Comparison of ENCODE assay signal across 2 cellular contexts in the genomic region with DNA sequence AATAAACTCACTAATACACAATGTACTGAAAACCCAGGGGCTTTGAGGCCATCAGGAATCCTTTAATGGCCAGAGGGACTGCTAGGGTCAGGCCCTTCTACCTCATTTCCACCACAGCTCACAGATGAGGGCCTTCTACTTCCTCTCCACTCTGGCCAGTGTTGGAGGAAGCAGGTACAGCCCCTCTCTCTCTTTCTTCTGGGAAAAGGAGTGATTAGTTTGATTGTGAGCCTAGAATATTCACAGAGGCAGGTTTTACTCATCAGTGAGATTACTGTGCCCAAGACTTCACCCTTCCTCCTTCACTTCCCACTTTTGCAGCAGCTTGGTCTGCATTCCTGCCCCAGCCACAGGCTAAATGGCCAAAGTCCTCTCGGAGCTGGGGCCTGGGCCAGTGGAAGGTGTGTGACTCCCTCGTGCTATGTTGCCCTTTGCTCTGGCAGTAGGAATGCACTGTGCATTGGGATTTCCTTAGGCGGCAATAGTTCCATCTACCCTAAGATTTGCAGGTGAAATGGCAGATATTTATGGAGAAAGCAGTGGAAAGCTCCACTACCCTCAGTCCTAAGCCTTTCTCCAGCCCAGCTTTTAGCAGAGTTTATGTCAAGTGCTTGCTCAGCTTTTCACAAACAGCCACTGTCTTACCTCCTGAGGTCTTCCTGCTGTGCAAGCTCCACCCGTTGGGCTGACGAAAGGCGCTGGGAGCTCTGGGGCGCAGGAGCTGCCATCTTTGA.
TF ChIP-seq lines count a peak whose summit lies in the region.

No MANE protein-coding gene starts in this region.

TF ChIP-seq in GM23338, 12 proteins besides CTCF, POLR2A, EP300 and RAD21 (continued from another document):
- TF ChIP-seq ZNF462 (CRISPR knock-in tag; IDR thresholded peaks at IDR 0.05), result no peak
- no peak for TF ChIP-seq ZNF114 (CRISPR knock-in tag; IDR thresholded peaks at IDR 0.05)
- no peak for TF ChIP-seq JUNB (IDR thresholded peaks at IDR 0.05; ENCODE audit: unreplicated experiment)
- TF ChIP-seq STAT1 (IDR thresholded peaks at IDR 0.05; ENCODE audit: unreplicated experiment), result no peak
- no peak for TF ChIP-seq REST (IDR thresholded peaks at IDR 0.05; ENCODE audit: unreplicated experiment)
- no peak for TF ChIP-seq EZH2phosphoT487 (IDR thresholded peaks at IDR 0.05; ENCODE audit: unreplicated experiment)
- no peak for TF ChIP-seq EZH2 (IDR thresholded peaks at IDR 0.05; ENCODE audit: low read depth, unreplicated experiment)

TF ChIP-seq in HepG2, 621 proteins besides CTCF, POLR2A, EP300 and RAD21 (continued from another document and continues in another):
- TF ChIP-seq, protein P1, sequence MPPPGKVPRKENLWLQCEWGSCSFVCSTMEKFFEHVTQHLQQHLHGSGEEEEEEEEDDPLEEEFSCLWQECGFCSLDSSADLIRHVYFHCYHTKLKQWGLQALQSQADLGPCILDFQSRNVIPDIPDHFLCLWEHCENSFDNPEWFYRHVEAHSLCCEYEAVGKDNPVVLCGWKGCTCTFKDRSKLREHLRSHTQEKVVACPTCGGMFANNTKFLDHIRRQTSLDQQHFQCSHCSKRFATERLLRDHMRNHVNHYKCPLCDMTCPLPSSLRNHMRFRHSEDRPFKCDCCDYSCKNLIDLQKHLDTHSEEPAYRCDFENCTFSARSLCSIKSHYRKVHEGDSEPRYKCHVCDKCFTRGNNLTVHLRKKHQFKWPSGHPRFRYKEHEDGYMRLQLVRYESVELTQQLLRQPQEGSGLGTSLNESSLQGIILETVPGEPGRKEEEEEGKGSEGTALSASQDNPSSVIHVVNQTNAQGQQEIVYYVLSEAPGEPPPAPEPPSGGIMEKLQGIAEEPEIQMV (CRISPR knock-in tag; IDR thresholded peaks at IDR 0.05; ENCODE audit: low read depth), result peak; percentile 76
- no peak for TF ChIP-seq PTBP1 (IDR thresholded peaks at IDR 0.05; ENCODE audit: low read depth, low read length, poor library complexity, severe bottlenecking)
- TF ChIP-seq KDM3A (CRISPR knock-in tag; IDR thresholded peaks at IDR 0.05; ENCODE audit: low read depth), result peak; percentile 79
- TF ChIP-seq KLF6 (CRISPR knock-in tag; IDR thresholded peaks at IDR 0.05), result peak; percentile 71; the same call in 1 of the 2 replicates
- peak; percentile 54 for TF ChIP-seq PITX1 (CRISPR knock-in tag; IDR thresholded peaks at IDR 0.05)
- peak; percentile 93; the same call in 1 of the 2 replicates for TF ChIP-seq ZFP36L1 (CRISPR knock-in tag; IDR thresholded peaks at IDR 0.05)
- TF ChIP-seq ZNF224 (CRISPR knock-in tag; IDR thresholded peaks at IDR 0.05), result peak; percentile 89
- TF ChIP-seq DPF2 (CRISPR knock-in tag; IDR thresholded peaks at IDR 0.05; ENCODE audit: borderline replicate concordance, low read depth), result peak; percentile 95
- TF ChIP-seq ZNF33B (CRISPR knock-in tag; IDR thresholded peaks at IDR 0.05), result no peak
- TF ChIP-seq ZNF543 (CRISPR knock-in tag; IDR thresholded peaks at IDR 0.05), result peak; percentile 72; the same call in 1 of the 2 replicates
- TF ChIP-seq ZNF354B (CRISPR knock-in tag; IDR thresholded peaks at IDR 0.05), result no peak
- TF ChIP-seq, protein P2, sequence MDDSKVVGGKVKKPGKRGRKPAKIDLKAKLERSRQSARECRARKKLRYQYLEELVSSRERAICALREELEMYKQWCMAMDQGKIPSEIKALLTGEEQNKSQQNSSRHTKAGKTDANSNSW (CRISPR knock-in tag; IDR thresholded peaks at IDR 0.05; ENCODE audit: borderline replicate concordance), result no peak
- TF ChIP-seq, protein P3, sequence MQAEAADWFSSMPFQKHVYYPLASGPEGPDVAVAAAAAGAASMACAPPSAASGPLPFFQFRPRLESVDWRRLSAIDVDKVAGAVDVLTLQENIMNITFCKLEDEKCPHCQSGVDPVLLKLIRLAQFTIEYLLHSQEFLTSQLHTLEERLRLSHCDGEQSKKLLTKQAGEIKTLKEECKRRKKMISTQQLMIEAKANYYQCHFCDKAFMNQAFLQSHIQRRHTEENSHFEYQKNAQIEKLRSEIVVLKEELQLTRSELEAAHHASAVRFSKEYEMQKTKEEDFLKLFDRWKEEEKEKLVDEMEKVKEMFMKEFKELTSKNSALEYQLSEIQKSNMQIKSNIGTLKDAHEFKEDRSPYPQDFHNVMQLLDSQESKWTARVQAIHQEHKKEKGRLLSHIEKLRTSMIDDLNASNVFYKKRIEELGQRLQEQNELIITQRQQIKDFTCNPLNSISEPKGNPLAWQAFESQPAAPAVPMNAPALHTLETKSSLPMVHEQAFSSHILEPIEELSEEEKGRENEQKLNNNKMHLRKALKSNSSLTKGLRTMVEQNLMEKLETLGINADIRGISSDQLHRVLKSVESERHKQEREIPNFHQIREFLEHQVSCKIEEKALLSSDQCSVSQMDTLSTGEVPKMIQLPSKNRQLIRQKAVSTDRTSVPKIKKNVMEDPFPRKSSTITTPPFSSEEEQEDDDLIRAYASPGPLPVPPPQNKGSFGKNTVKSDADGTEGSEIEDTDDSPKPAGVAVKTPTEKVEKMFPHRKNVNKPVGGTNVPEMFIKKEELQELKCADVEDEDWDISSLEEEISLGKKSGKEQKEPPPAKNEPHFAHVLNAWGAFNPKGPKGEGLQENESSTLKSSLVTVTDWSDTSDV (CRISPR knock-in tag; IDR thresholded peaks at IDR 0.05), result no peak
- peak; percentile 49; the same call in 1 of the 2 replicates for TF ChIP-seq NFKB2 (CRISPR knock-in tag; IDR thresholded peaks at IDR 0.05; ENCODE audit: borderline replicate concordance)
- TF ChIP-seq ZNF235 (CRISPR knock-in tag; IDR thresholded peaks at IDR 0.05; ENCODE audit: borderline replicate concordance), result no peak
- peak; percentile 74; the same call in 1 of the 2 replicates for TF ChIP-seq ZNF33A (CRISPR knock-in tag; IDR thresholded peaks at IDR 0.05; ENCODE audit: borderline replicate concordance)
- TF ChIP-seq SAFB2 (CRISPR knock-in tag; IDR thresholded peaks at IDR 0.05; ENCODE audit: borderline replicate concordance, low read depth), result no peak; the same call in 1 of the 2 replicates
- TF ChIP-seq ZFP62 (CRISPR knock-in tag; IDR thresholded peaks at IDR 0.05), result no peak
- peak; percentile 90 for TF ChIP-seq ZNF230 (CRISPR knock-in tag; IDR thresholded peaks at IDR 0.05)
- TF ChIP-seq SNAI1 (CRISPR knock-in tag; IDR thresholded peaks at IDR 0.05; ENCODE audit: borderline replicate concordance), result no peak
- TF ChIP-seq ZNF350 (CRISPR knock-in tag; IDR thresholded peaks at IDR 0.05; ENCODE audit: borderline replicate concordance, low read depth), result peak; percentile 71; the same call in 1 of the 2 replicates
- no peak for TF ChIP-seq PCBP1 (IDR thresholded peaks at IDR 0.05; ENCODE audit: borderline replicate concordance, low read depth, low read length)
- TF ChIP-seq SAP130 (CRISPR knock-in tag; IDR thresholded peaks at IDR 0.05; ENCODE audit: low read depth), result peak; percentile 76
- peak; percentile 73 for TF ChIP-seq RERE (CRISPR knock-in tag; IDR thresholded peaks at IDR 0.05; ENCODE audit: low read depth)
- peak; percentile 78; the same call in 1 of the 2 replicates for TF ChIP-seq HIVEP1 (CRISPR knock-in tag; IDR thresholded peaks at IDR 0.05)
- TF ChIP-seq HNF1A (IDR thresholded peaks at IDR 0.05; ENCODE audit: low read depth), result peak; percentile 56; the same call in 1 of the 2 replicates
- peak; percentile 74; the same call in 1 of the 2 replicates for TF ChIP-seq HNF1A (CRISPR knock-in tag; IDR thresholded peaks at IDR 0.05; ENCODE audit: borderline replicate concordance)
- no peak for TF ChIP-seq RFX1 (IDR thresholded peaks at IDR 0.05)
- peak; percentile 68; the same call in 1 of the 2 replicates for TF ChIP-seq TSC22D2 (CRISPR knock-in tag; IDR thresholded peaks at IDR 0.05; ENCODE audit: borderline replicate concordance)
- TF ChIP-seq ZNF317 (CRISPR knock-in tag; IDR thresholded peaks at IDR 0.05), result peak; percentile 98
- TF ChIP-seq ZNF331 (CRISPR knock-in tag; IDR thresholded peaks at IDR 0.05), result peak; percentile 93
- TF ChIP-seq ZNF619 (CRISPR knock-in tag; IDR thresholded peaks at IDR 0.05), result 0 out of 2 replicates have a peak, but pooled peaks have one; percentile 21
- TF ChIP-seq SP140L (CRISPR knock-in tag; IDR thresholded peaks at IDR 0.05; ENCODE audit: borderline replicate concordance), result peak; percentile 84; the same call in 1 of the 2 replicates
- no peak for TF ChIP-seq ZNF160 (CRISPR knock-in tag; IDR thresholded peaks at IDR 0.05)
- no peak for TF ChIP-seq ATRX (CRISPR knock-in tag; IDR thresholded peaks at IDR 0.05; ENCODE audit: borderline replicate concordance)
- TF ChIP-seq ZNF788 (CRISPR knock-in tag; IDR thresholded peaks at IDR 0.05; ENCODE audit: borderline replicate concordance), result peak; percentile 89; the same call in 1 of the 2 replicates
- TF ChIP-seq NFATC3 (CRISPR knock-in tag; IDR thresholded peaks at IDR 0.05), result no peak
- TF ChIP-seq, protein P4, sequence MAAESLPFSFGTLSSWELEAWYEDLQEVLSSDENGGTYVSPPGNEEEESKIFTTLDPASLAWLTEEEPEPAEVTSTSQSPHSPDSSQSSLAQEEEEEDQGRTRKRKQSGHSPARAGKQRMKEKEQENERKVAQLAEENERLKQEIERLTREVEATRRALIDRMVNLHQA (CRISPR knock-in tag; IDR thresholded peaks at IDR 0.05), result no peak
- TF ChIP-seq ONECUT2 (CRISPR knock-in tag; IDR thresholded peaks at IDR 0.05), result no peak
- TF ChIP-seq ZNF75D (CRISPR knock-in tag; IDR thresholded peaks at IDR 0.05; ENCODE audit: borderline replicate concordance), result no peak
- TF ChIP-seq ZNF20 (CRISPR knock-in tag; IDR thresholded peaks at IDR 0.05), result 0 out of 2 replicates have a peak, but pooled peaks have one; percentile 26
- TF ChIP-seq FOXK1 (CRISPR knock-in tag; IDR thresholded peaks at IDR 0.05; ENCODE audit: borderline replicate concordance, low read depth), result peak; percentile 65; the same call in 1 of the 2 replicates
- no peak for TF ChIP-seq TAF15 (IDR thresholded peaks at IDR 0.05; ENCODE audit: low read depth, low read length, poor library complexity, severe bottlenecking)
